9 cellular contexts compared by ENCODE assay signal in the genomic region with DNA sequence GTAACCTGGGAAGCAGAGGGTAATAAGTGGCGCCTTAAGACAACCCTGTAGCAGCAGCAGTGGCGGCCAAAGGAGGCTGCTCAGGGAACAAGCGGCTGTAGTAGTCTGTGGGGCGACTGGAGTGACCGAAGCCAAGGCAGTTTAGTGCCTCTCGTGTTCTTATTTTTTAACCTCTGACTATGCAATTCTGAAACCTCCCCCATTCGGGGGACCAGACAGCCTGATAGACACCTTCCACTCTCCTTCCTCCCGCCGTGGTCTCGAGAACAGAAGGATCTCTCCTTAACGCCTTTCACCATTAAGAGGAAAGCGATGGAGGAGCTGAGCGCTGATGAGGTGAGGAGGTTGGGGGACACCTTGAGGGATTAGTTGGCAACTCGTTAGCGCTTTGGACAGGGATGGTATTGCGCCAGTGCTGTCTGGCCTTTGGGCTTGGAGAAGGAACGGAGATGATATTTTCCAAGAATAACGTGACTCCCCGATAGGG. TPM values are rescaled to one million over a fixed set of nuclear protein-coding genes. Genes with fewer than 3 reads are reported as not detected.
DNase-seq lines count a peak whose midpoint lies in the region; ATAC-seq and TF ChIP-seq lines count a peak whose summit lies in the region.
"Had no signal": no experiment of that assay in that cellular context is flagged by ENCODE, and none has a peak within 500 bp of the region (broad histone marks: within the 10 kb centered on the region; RNA-seq: fewer than 3 reads in every experiment).

No MANE protein-coding gene starts in this region.

- DNase-seq in AG10803 (ENCODE audit: low read depth) (peak; percentile 24), GM12865 (ENCODE audit: low read depth) (peak; percentile 24), cerebellar cortex (ENCODE audit: low spot score) (peak; percentile 53), lower leg skin (ENCODE audit: low spot score in 2 of 2) (no peak)
- no peak for DNase-seq in activated effector memory CD4-positive, alpha-beta T cell treated with anti-CD3 and anti-CD28 coated beads, Interleukin-2, amount 50 U/mL, for 16 hours

- TF ChIP-seq POLR2A in lower leg skin (IDR thresholded peaks at IDR 0.05), result no peak

- H3K27me3 ChIP-seq in OCI-LY3 (ENCODE audit: low read depth, low read length) (no peaks in the 10 kb centered on the region), subcutaneous abdominal adipose tissue (ENCODE audit: control insufficient read depth in 5 of 5, insufficient read depth in 4 of 5, low read length in 5 of 5) (no peaks in the 10 kb centered on the region)

- intact Hi-C loops in lower leg skin (cut with DNase I; ENCODE audit: low total_unique reads), result no loop called here

- peak overlapping the region; percentile 90 for H3K4me2 ChIP-seq in OCI-LY3 (ENCODE audit: low read length)

- no peaks in the 10 kb centered on the region for H4K20me1 ChIP-seq in OCI-LY3 (ENCODE audit: insufficient read depth, low read length)

- H3K4me3 ChIP-seq in AG10803 (ENCODE audit: low read length) (peak overlapping the region; percentile 100), GM12865 (ENCODE audit: low read depth, low read length) (peak overlapping the region; percentile 94), OCI-LY3 (ENCODE audit: low read length) (peak overlapping the region; percentile 97), lower leg skin (ENCODE audit: low read depth, poor library complexity, severe bottlenecking) (peak overlapping the region; percentile 89), subcutaneous abdominal adipose tissue (ENCODE audit: low read depth in 1 of 5, low read length in 5 of 5) (peak overlapping the region; percentile 82 to 100 (median 98))

- ATAC-seq in HG03039 (IDR thresholded peaks at IDR 0.05; ENCODE audit: unreplicated experiment), result peak; percentile 2

- H3K9me3 ChIP-seq in OCI-LY3 (ENCODE audit: insufficient read depth, low read length) (no peaks in the 10 kb centered on the region), subcutaneous abdominal adipose tissue (ENCODE audit: control insufficient read depth in 5 of 5, low read length in 5 of 5) (no peaks in the 10 kb centered on the region)

- H3K9ac ChIP-seq in OCI-LY3 (ENCODE audit: low read length), result peak overlapping the region; percentile 82
- H3K9ac ChIP-seq in subcutaneous abdominal adipose tissue (ENCODE audit: low read length in 5 of 5), result peak overlapping the region; percentile 70 to 98 (median 84)

- H2AFZ ChIP-seq in OCI-LY3 (ENCODE audit: low read depth, low read length), result peak overlapping the region; percentile 43; the same call in 1 of the 2 replicates

- H3K36me3 ChIP-seq in OCI-LY3 (replicated peaks; ENCODE audit: low read depth, low read length), result no peaks in the 10 kb centered on the region
- H3K36me3 ChIP-seq in subcutaneous abdominal adipose tissue (ENCODE audit: control insufficient read depth in 5 of 5, insufficient read depth in 5 of 5, low read length in 5 of 5), result peaks cover 3 to 18% (median 8%) of the 10 kb centered on the region in 5 donors

- TF ChIP-seq CTCF in AG10803 (conservative IDR thresholded peaks at IDR 0.05; ENCODE audit: low read length) (0 out of 2 replicates have a peak, but pooled peaks have one; percentile 6), GM12865 (IDR thresholded peaks at IDR 0.05; ENCODE audit: insufficient read depth, low read depth, low read length, missing control alignments) (no peak), OCI-LY3 (IDR thresholded peaks at IDR 0.05; ENCODE audit: low read depth, low read length) (no peak), lower leg skin (IDR thresholded peaks at IDR 0.05) (no peak)

- H3K27ac ChIP-seq in OCI-LY3 (ENCODE audit: low read length) (peak overlapping the region; percentile 65), subcutaneous abdominal adipose tissue (ENCODE audit: low read depth, low read length) (peak overlapping the region; percentile 98)

- WGBS in lower leg skin, 2 donors, result 0 to 1% methylated on average over 19 of the region's 19 CpGs

- peaks cover 29% of the 10 kb centered on the region for H3K79me2 ChIP-seq in OCI-LY3 (ENCODE audit: low read length)

- peaks cover 14% of the 10 kb centered on the region for H3K4me1 ChIP-seq in OCI-LY3 (ENCODE audit: low read length)
- peaks cover 4 to 24% (median 22%) of the 10 kb centered on the region in 5 donors for H3K4me1 ChIP-seq in subcutaneous abdominal adipose tissue (ENCODE audit: control insufficient read depth in 5 of 5, insufficient read depth in 5 of 5, low read length in 5 of 5)

RNA-seq across cellular contexts. Expression of a gene that starts 0.6 kb away (rescaled TPM):
- total RNA-seq in lower leg skin, result 100 to 1,000 TPM in 1 of 4 donors, 10 to 100 TPM in 3; 65.7 to 114 (median 69.9) TPM

RNA-seq across cellular contexts. Expression of a gene that starts 36.4 kb away (rescaled TPM):
- 10 to 100 TPM; 12.7 to 20.6 (median 18.8) TPM for total RNA-seq in lower leg skin
- total RNA-seq: T-helper 2 cell treated with Interferon-gamma antibody and Interleukin-4, amounts not matched to agents 100 ng/mL and 5 ng/mL, for 36 hours had no signal

Comparison
In these comparisons a context has a peak if more than half of its experiments do, and no peak if none do; other contexts are left out.
1. DNase-seq: peak in AG10803 (single experiment), GM12865 (single experiment) and cerebellar cortex (single experiment); none in lower leg skin (0 of 2) and activated effector memory CD4-positive, alpha-beta T cell treated with anti-CD3 and anti-CD28 coated beads, Interleukin-2, amount 50 U/mL, for 16 hours (single experiment).
2. Peak in every context shown above with its lines, with median percentiles within 50 percentile points of each other: H3K4me3 ChIP-seq.